Comparison of ENCODE assay signal across 14 cellular contexts in the genomic region with DNA sequence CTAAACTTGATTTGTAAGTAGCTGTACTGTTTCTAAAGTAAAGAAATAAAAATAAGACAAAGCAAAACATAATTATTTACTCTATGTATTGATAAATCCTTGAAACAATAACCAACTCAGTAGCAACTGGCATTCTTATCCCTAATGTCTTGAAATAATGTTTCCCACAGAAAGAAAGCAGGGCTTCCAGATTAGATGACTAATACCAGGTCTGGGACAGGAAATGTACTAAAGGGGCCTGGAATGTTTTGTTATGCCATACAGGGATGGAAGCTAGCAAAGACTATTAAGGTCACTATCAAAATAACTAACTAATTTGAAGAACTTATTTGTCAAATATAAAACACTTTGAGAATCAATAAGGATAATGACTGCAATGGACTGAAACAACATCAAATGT.
DNase-seq lines count a peak whose midpoint lies in the region; FAIRE-seq and TF ChIP-seq lines count a peak whose summit lies in the region.
"Had no signal": no experiment of that assay in that cellular context is flagged by ENCODE, and none has a peak within 500 bp of the region (broad histone marks: within the 10 kb centered on the region; RNA-seq: fewer than 3 reads in every experiment).

No MANE protein-coding gene starts in this region.

- no peak for TF ChIP-seq CTCF in AG10803 (conservative IDR thresholded peaks at IDR 0.05; ENCODE audit: low read length)
- no peak for TF ChIP-seq CTCF in PC-9 (conservative IDR thresholded peaks at IDR 0.05)
- no peak for TF ChIP-seq CTCF in D721Med (IDR thresholded peaks at IDR 0.05; ENCODE audit: insufficient read depth, missing control alignments)

- H3K36me3 ChIP-seq in PC-9 (ENCODE audit: low read depth) (no peaks in the 10 kb centered on the region), mesodermal cell (ENCODE audit: control insufficient read depth, insufficient read depth, low read length) (peaks cover 7% of the 10 kb centered on the region)
- H3K36me3 ChIP-seq: upper lobe of left lung had no signal

- DNase-seq in AG10803 (ENCODE audit: low read depth): peak; percentile 77
- DNase-seq in PC-9: peak in 1 of 2 experiments; percentile 59
- peak; percentile 90 for DNase-seq in dermis blood vessel endothelial cell
- no peak for DNase-seq in NOMO-1 treated with dmso at 0.1 percent for 144 hours (lab: John Stamatoyannopoulos, UW; ENCODE audit: unreplicated experiment)
- no peak for DNase-seq in D721Med (ENCODE audit: insufficient read length, low spot score)
- DNase-seq in NCI-H1436 (lab: John Stamatoyannopoulos, UW): no peak
- DNase-seq in activated T-cell treated with anti-CD3 and anti-CD28 coated beads, Interleukin-2, amount 50 U/mL, for 1 hour: no peak
- DNase-seq: activated naive CD4-positive, alpha-beta T cell treated with anti-CD3 and anti-CD28 coated beads, Interleukin-2, amount 10 ng/mL, durations not matched to agents 7 days and 5 days; effector CD8-positive, alpha-beta T cell; NCI-H2029 treated with DMSO at 0.1 percent for 48 hours; upper lobe of left lung had no signal

- intact Hi-C loops in PC-9 (cut with micrococcal nuclease; ENCODE audit: unreplicated experiment): no loop called here

- peaks cover 9% of the 10 kb centered on the region; the same call in 1 of the 2 replicates for H3F3A ChIP-seq in PC-9 (ENCODE audit: insufficient read depth, low read depth)

- H2AFZ ChIP-seq in PC-9: no peak overlapping the region

- no peaks in the 10 kb centered on the region for H4K20me1 ChIP-seq in PC-9 (ENCODE audit: insufficient read depth)

- peaks cover 15% of the 10 kb centered on the region for H3K4me1 ChIP-seq in PC-9 (replicated peaks; ENCODE audit: insufficient read depth)
- H3K4me1 ChIP-seq in mesodermal cell (ENCODE audit: control insufficient read depth, insufficient read depth, low read length, poor library complexity, severe bottlenecking): peaks cover 17% of the 10 kb centered on the region
- H3K4me1 ChIP-seq: BLaER1 treated with 17β-estradiol and CSF1 and Interleukin-3, amounts not matched to agents 10 nM and 100 nM; upper lobe of left lung had no signal

- BruUV-seq in PC-9 (replicated peaks; lab: Mats Ljungman, UMichigan): no TSS peak

- CTCF ChIA-PET in PC-9 (lab: Charles Lee): no interaction called here

- POLR2A ChIA-PET in PC-9 (lab: Charles Lee; ENCODE audit: unreplicated experiment): no interaction called here

- no peaks in the 10 kb centered on the region for H3K27me3 ChIP-seq in PC-9 (ENCODE audit: insufficient read depth, low read depth)
- H3K27me3 ChIP-seq: upper lobe of left lung had no signal

- FAIRE-seq in D721Med (lab: Jason Lieb, UNC): no peak

- no peaks in the 10 kb centered on the region for H3K79me2 ChIP-seq in PC-9 (ENCODE audit: low read depth)

- H3K27ac ChIP-seq in PC-9 (peak overlapping the region; percentile 25; the same call in 1 of the 2 replicates), mesodermal cell (ENCODE audit: low read depth, low read length, severe bottlenecking) (peak overlapping the region; percentile 81)
- H3K27ac ChIP-seq: BLaER1 treated with 17β-estradiol and CSF1 and Interleukin-3, amounts not matched to agents 10 nM and 100 nM; upper lobe of left lung had no signal

- H3K4me3 ChIP-seq in AG10803 (ENCODE audit: low read length) (no peak overlapping the region), PC-9 (no peak overlapping the region), mesodermal cell (ENCODE audit: extremely low read depth, insufficient read depth, low read length, poor library complexity, severe bottlenecking) (no peak overlapping the region)
- H3K4me3 ChIP-seq: BLaER1 treated with 17β-estradiol and CSF1 and Interleukin-3, amounts not matched to agents 10 nM and 100 nM; skin epidermis; upper lobe of left lung had no signal

- no peaks in the 10 kb centered on the region for H3K9me2 ChIP-seq in PC-9 (ENCODE audit: insufficient read depth)

- H3K4me2 ChIP-seq in PC-9: peak overlapping the region; percentile 10; the same call in 1 of the 2 replicates
- H3K4me2 ChIP-seq: BLaER1 treated with 17β-estradiol and CSF1 and Interleukin-3, amounts not matched to agents 10 nM and 100 nM had no signal

- H3K9me3 ChIP-seq in PC-9 (ENCODE audit: insufficient read depth, low read depth): no peaks in the 10 kb centered on the region
- no peaks in the 10 kb centered on the region for H3K9me3 ChIP-seq in mesodermal cell (ENCODE audit: control insufficient read depth, low read length)
- H3K9me3 ChIP-seq: upper lobe of left lung had no signal

Comparison
In these comparisons a context has a peak if more than half of its experiments do, and no peak if none do; other contexts are left out.
1. DNase-seq: peak in AG10803 (single experiment) and dermis blood vessel endothelial cell (single experiment); none in NOMO-1 treated with dmso at 0.1 percent for 144 hours (single experiment), D721Med (single experiment), NCI-H1436 (single experiment) and activated T-cell treated with anti-CD3 and anti-CD28 coated beads, Interleukin-2, amount 50 U/mL, for 1 hour (single experiment).